30 cellular contexts compared by ENCODE assay signal in genomic region chr2:194264586-194264985, GRCh38.
"Had no signal": no experiment of that assay in that cellular context is flagged by ENCODE, and none has a peak within 500 bp of the region (broad histone marks: within the 10 kb centered on the region; RNA-seq: fewer than 3 reads in every experiment).

No MANE protein-coding gene starts in this region.

- H3K27ac Mint-ChIP-seq: dendritic cell treated with granulocyte-macrophage colony-stimulating factor and Interleukin-4, amounts not matched to agents 40 ng/mL and 50 ng/mL, for 4 days; effector memory CD8-positive, alpha-beta T cell; endodermal cell; memory B cell had no signal

- H3K36me3 Mint-ChIP-seq: memory B cell had no signal

- H3K27ac ChIP-seq: colonic mucosa, epithelial cell of prostate, esophagus squamous epithelium, gastrocnemius medialis, heart right ventricle, left ventricle myocardium inferior had no signal

- H3K4me1 Mint-ChIP-seq: endodermal cell, memory B cell had no signal

- H3K27me3 Mint-ChIP-seq: dendritic cell treated with granulocyte-macrophage colony-stimulating factor and Interleukin-4, amounts not matched to agents 40 ng/mL and 50 ng/mL, for 4 days; effector memory CD8-positive, alpha-beta T cell; memory B cell had no signal

- DNase-seq: cerebellar nuclear complex; colonic mucosa; cortex of kidney; effector CD8-positive, alpha-beta T cell; effector memory CD8-positive, alpha-beta T cell; endodermal cell; erythroblast; esophagus squamous epithelium; foreskin fibroblast; foreskin melanocyte; gastrocnemius medialis; glutamatergic neuron; head of caudate nucleus; heart right ventricle; hippocampal formation; kidney glomerular epithelial cell; left colon; left ventricle myocardium inferior; mammary epithelial cell; mesendoderm; midbrain had no signal

- H3K4me1 ChIP-seq: colonic mucosa, esophagus squamous epithelium, gastrocnemius medialis, heart right ventricle, left ventricle myocardium inferior had no signal

- H3K27me3 ChIP-seq: colonic mucosa, esophagus squamous epithelium, gastrocnemius medialis, heart right ventricle had no signal

- H3K4me3 Mint-ChIP-seq: dendritic cell treated with granulocyte-macrophage colony-stimulating factor and Interleukin-4, amounts not matched to agents 40 ng/mL and 50 ng/mL, for 4 days; effector memory CD8-positive, alpha-beta T cell; endodermal cell; memory B cell had no signal

- H3K9me3 ChIP-seq: colonic mucosa, esophagus squamous epithelium, gastrocnemius medialis, heart right ventricle, left ventricle myocardium inferior had no signal

- H3K4me3 ChIP-seq: colonic mucosa, esophagus squamous epithelium, gastrocnemius medialis, heart right ventricle, left ventricle myocardium inferior, lung had no signal

- H3K36me3 ChIP-seq: colonic mucosa, esophagus squamous epithelium, gastrocnemius medialis, heart right ventricle, left ventricle myocardium inferior had no signal

- H3K9me3 Mint-ChIP-seq: endodermal cell, memory B cell had no signal

- FAIRE-seq: endometrium, islet of Langerhans, keratinocyte had no signal

- ATAC-seq: effector memory CD8-positive, alpha-beta T cell; esophagus mucosa; gastrocnemius medialis; heart right ventricle; left colon; left lobe of liver had no signal
